16 cellular contexts compared by ENCODE assay signal in the genomic region with DNA sequence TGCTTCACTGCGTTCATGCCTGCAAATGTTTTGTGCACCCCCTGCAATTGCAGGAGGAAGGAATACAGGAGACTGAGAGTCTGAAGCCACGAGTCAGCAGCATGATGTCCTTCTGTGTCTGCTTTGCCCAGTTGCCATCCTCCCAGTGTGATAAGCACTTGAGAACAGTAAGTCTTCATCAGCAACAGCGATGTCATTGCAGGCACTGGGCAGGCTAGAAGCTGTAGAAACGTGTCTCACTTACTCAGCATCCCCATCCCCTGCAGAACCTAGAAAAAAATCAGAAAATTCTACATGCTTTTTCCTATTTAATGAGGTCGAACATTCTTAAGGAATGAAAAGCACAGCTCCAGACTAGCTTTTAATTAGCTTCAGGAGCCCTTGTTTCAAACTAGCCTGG.
DNase-seq lines count a peak whose midpoint lies in the region; ATAC-seq and TF ChIP-seq lines count a peak whose summit lies in the region.
"Had no signal": no experiment of that assay in that cellular context is flagged by ENCODE, and none has a peak within 500 bp of the region (broad histone marks: within the 10 kb centered on the region; RNA-seq: fewer than 3 reads in every experiment).

No MANE protein-coding gene starts in this region.

- peaks cover 15% of the 10 kb centered on the region for H3K4me1 ChIP-seq in adipocyte (ENCODE audit: control insufficient read depth, insufficient read depth, low read length)
- peaks cover 16 to 50% (median 39%) of the 10 kb centered on the region in 4 donors for H3K4me1 ChIP-seq in liver (ENCODE audit: control insufficient read depth in 4 of 4, insufficient read depth in 4 of 4, low read length in 3 of 4)

- TF ChIP-seq CTCF in HFFc6 (IDR thresholded peaks at IDR 0.05) (no peak), liver (IDR thresholded peaks at IDR 0.05; ENCODE audit: low read depth, low read length, missing input control) (no peak)

- H3K4me3 ChIP-seq in adipocyte (ENCODE audit: low read length): no peak overlapping the region
- no peak overlapping the region for H3K4me3 ChIP-seq in liver (ENCODE audit: low read depth in 1 of 3, low read length in 3 of 3)

- H3K36me3 ChIP-seq in adipocyte (ENCODE audit: control insufficient read depth, insufficient read depth, low read length, severe bottlenecking) (no peaks in the 10 kb centered on the region), liver (ENCODE audit: control insufficient read depth in 4 of 4, insufficient read depth in 3 of 4, low read depth in 1 of 4, low read length in 3 of 4) (no peaks in the 10 kb centered on the region)

- H3K9ac ChIP-seq in adipocyte (ENCODE audit: low read length) (no peak overlapping the region), liver (ENCODE audit: low read depth in 1 of 2, low read length in 2 of 2) (peak overlapping the region in 1 of 2 donors; percentile 0)

- POLR2A ChIA-PET in activated CD4-positive, alpha-beta T cell treated with anti-CD3 and anti-CD28 coated beads, Interleukin-2, amount 10 ng/mL, durations not matched to agents 7 days and 5 days (lab: Charles Lee): interaction anchor here (1.0 kb wide), 1 partner anchor 89 kb away, joined by 3 read pairs; no protein-coding TSS in a partner anchor

- WGBS in liver: 72% methylated on average over 5 of the region's 5 CpGs

- CTCF ChIA-PET in activated CD4-positive, alpha-beta T cell treated with anti-CD3 and anti-CD28 coated beads, Interleukin-2, amount 10 ng/mL, durations not matched to agents 7 days and 5 days (lab: Charles Lee): interaction anchor here (1.1 to 1.8 kb wide), 5 partner anchors 9 to 302 kb away, joined by 3 to 5 read pairs (median 4); no protein-coding TSS in a partner anchor

- no peak overlapping the region for H3K4me3 Mint-ChIP-seq in HFFc6
- no peak overlapping the region for H3K4me3 Mint-ChIP-seq in activated CD4-positive, alpha-beta T cell treated with anti-CD3 and anti-CD28 coated beads, Interleukin-2, amount 10 ng/mL, durations not matched to agents 7 days and 5 days
- no peak overlapping the region for H3K4me3 Mint-ChIP-seq in activated T-helper 17 cell treated with anti-CD3 and anti-CD28 coated beads, Interleukin-2, amount 50 U/mL, for 72 hours
- H3K4me3 Mint-ChIP-seq: endodermal cell had no signal

- DNase-seq in NCI-H510A treated with DMSO at 0.1 percent for 48 hours (lab: John Stamatoyannopoulos, UW) (peak; percentile 19), NCI-H510A (lab: John Stamatoyannopoulos, UW) (no peak), HFFc6 (peak; percentile 75), adipocyte (ENCODE audit: low read depth) (peak; percentile 12), GOT3 (lab: John Stamatoyannopoulos, UW) (no peak)
- no peak for DNase-seq in activated CD4-positive, alpha-beta T cell treated with anti-CD3 and anti-CD28 coated beads, Interleukin-2, amount 10 ng/mL, durations not matched to agents 7 days and 5 days
- DNase-seq: amniotic stem cell, endodermal cell, GDM1, left cardiac atrium, NCI-H1436 treated with DMSO at 0.1 percent for 48 hours, NCI-H2227 treated with DMSO at 0.1 percent for 48 hours had no signal

- H3K4me1 Mint-ChIP-seq in HFFc6 (ENCODE audit: low read depth): peaks cover 60% of the 10 kb centered on the region
- H3K4me1 Mint-ChIP-seq in activated CD4-positive, alpha-beta T cell treated with anti-CD3 and anti-CD28 coated beads, Interleukin-2, amount 10 ng/mL, durations not matched to agents 7 days and 5 days: peaks cover 92% of the 10 kb centered on the region
- peaks cover 52% of the 10 kb centered on the region for H3K4me1 Mint-ChIP-seq in activated T-helper 17 cell treated with anti-CD3 and anti-CD28 coated beads, Interleukin-2, amount 50 U/mL, for 72 hours

- H3K27ac ChIP-seq in liver (ENCODE audit: low read depth in 1 of 2, low read length in 2 of 2): peak overlapping the region; percentile 79 to 80
- H3K27ac ChIP-seq: VCaP had no signal

- ATAC-seq in activated T-helper 17 cell treated with anti-CD3 and anti-CD28 coated beads, Interleukin-2, amount 50 U/mL, for 72 hours (replicated peaks): no peak
- ATAC-seq: left cardiac atrium had no signal

- H3K27ac Mint-ChIP-seq in HFFc6: peak overlapping the region; percentile 44; the same call in 1 of the 2 replicates
- H3K27ac Mint-ChIP-seq in activated CD4-positive, alpha-beta T cell treated with anti-CD3 and anti-CD28 coated beads, Interleukin-2, amount 10 ng/mL, durations not matched to agents 7 days and 5 days: no peak overlapping the region
- H3K27ac Mint-ChIP-seq in activated T-helper 17 cell treated with anti-CD3 and anti-CD28 coated beads, Interleukin-2, amount 50 U/mL, for 72 hours: no peak overlapping the region
- H3K27ac Mint-ChIP-seq: activated T-helper 2 cell treated with anti-CD3 and anti-CD28 coated beads, Interferon-gamma antibody, Interleukin-2, Interleukin-4, amounts not matched to agents 10 μg/mL and 5 μg/mL and 100 μg/mL, durations not matched to agents 14 hours and 24 hours and 36 hours; endodermal cell had no signal

- H3K27me3 Mint-ChIP-seq in HFFc6 (ENCODE audit: insufficient read depth): no peaks in the 10 kb centered on the region; the same call in 1 of the 2 replicates
- H3K27me3 Mint-ChIP-seq in activated CD4-positive, alpha-beta T cell treated with anti-CD3 and anti-CD28 coated beads, Interleukin-2, amount 10 ng/mL, durations not matched to agents 7 days and 5 days: no peaks in the 10 kb centered on the region
- H3K27me3 Mint-ChIP-seq in activated T-helper 17 cell treated with anti-CD3 and anti-CD28 coated beads, Interleukin-2, amount 50 U/mL, for 72 hours: no peaks in the 10 kb centered on the region

- no peaks in the 10 kb centered on the region for H3K9me3 ChIP-seq in adipocyte (ENCODE audit: control insufficient read depth, low read length)
- H3K9me3 ChIP-seq in liver (ENCODE audit: control insufficient read depth in 4 of 4, low read length in 3 of 4): no peaks in the 10 kb centered on the region

- H3K9me3 Mint-ChIP-seq in HFFc6: no peaks in the 10 kb centered on the region
- peaks cover 14% of the 10 kb centered on the region for H3K9me3 Mint-ChIP-seq in activated CD4-positive, alpha-beta T cell treated with anti-CD3 and anti-CD28 coated beads, Interleukin-2, amount 10 ng/mL, durations not matched to agents 7 days and 5 days
- no peaks in the 10 kb centered on the region for H3K9me3 Mint-ChIP-seq in activated T-helper 17 cell treated with anti-CD3 and anti-CD28 coated beads, Interleukin-2, amount 50 U/mL, for 72 hours
- H3K9me3 Mint-ChIP-seq: activated T-helper 2 cell treated with anti-CD3 and anti-CD28 coated beads, Interferon-gamma antibody, Interleukin-2, Interleukin-4, amounts not matched to agents 10 μg/mL and 5 μg/mL and 100 μg/mL, durations not matched to agents 14 hours and 24 hours and 36 hours; endodermal cell had no signal

- TF ChIP-seq RAD21 in liver (IDR thresholded peaks at IDR 0.05): no peak

- H3K27me3 ChIP-seq in adipocyte (replicated peaks; ENCODE audit: control insufficient read depth, insufficient read depth, low read length) (no peaks in the 10 kb centered on the region), liver (ENCODE audit: control insufficient read depth in 4 of 4, insufficient read depth in 4 of 4, low read length in 3 of 4) (no peaks in the 10 kb centered on the region)

- H3K36me3 Mint-ChIP-seq in HFFc6 (ENCODE audit: low read depth): no peaks in the 10 kb centered on the region
- peaks cover 33% of the 10 kb centered on the region for H3K36me3 Mint-ChIP-seq in activated CD4-positive, alpha-beta T cell treated with anti-CD3 and anti-CD28 coated beads, Interleukin-2, amount 10 ng/mL, durations not matched to agents 7 days and 5 days (ENCODE audit: low read depth)
- no peaks in the 10 kb centered on the region for H3K36me3 Mint-ChIP-seq in activated T-helper 17 cell treated with anti-CD3 and anti-CD28 coated beads, Interleukin-2, amount 50 U/mL, for 72 hours (ENCODE audit: low read depth)

TF ChIP-seq in liver, 16 proteins besides CTCF, POLR2A, EP300 and RAD21 (continues in another document):
- TF ChIP-seq, protein P1, sequence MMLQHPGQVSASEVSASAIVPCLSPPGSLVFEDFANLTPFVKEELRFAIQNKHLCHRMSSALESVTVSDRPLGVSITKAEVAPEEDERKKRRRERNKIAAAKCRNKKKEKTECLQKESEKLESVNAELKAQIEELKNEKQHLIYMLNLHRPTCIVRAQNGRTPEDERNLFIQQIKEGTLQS (IDR thresholded peaks at IDR 0.05): no peak
- TF ChIP-seq FOXA2 (IDR thresholded peaks at IDR 0.05) (no peak), GABPA (IDR thresholded peaks at IDR 0.05 in 1 of 2, conservative IDR thresholded peaks at IDR 0.05 in 1 of 2) (no peak), EGR1 (IDR thresholded peaks at IDR 0.05; ENCODE audit: low read depth in 2 of 2) (no peak), HNF4A (conservative IDR thresholded peaks at IDR 0.05) (no peak), FOXA1 (IDR thresholded peaks at IDR 0.05) (no peak), RXRA (IDR thresholded peaks at IDR 0.05) (no peak), YY1 (IDR thresholded peaks at IDR 0.05) (no peak), HNF4G (IDR thresholded peaks at IDR 0.05) (no peak)
- TF ChIP-seq, protein P2, sequence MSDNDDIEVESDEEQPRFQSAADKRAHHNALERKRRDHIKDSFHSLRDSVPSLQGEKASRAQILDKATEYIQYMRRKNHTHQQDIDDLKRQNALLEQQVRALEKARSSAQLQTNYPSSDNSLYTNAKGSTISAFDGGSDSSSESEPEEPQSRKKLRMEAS (IDR thresholded peaks at IDR 0.05): no peak

Comparison
In these comparisons a context has a peak if more than half of its experiments do, and no peak if none do; other contexts are left out.
1. DNase-seq: peak in NCI-H510A treated with DMSO at 0.1 percent for 48 hours (single experiment), HFFc6 (single experiment) and adipocyte (single experiment); none in NCI-H510A (single experiment), activated CD4-positive, alpha-beta T cell treated with anti-CD3 and anti-CD28 coated beads, Interleukin-2, amount 10 ng/mL, durations not matched to agents 7 days and 5 days (single experiment) and GOT3 (single experiment).